2 cellular contexts compared by ENCODE assay signal in the genomic region with DNA sequence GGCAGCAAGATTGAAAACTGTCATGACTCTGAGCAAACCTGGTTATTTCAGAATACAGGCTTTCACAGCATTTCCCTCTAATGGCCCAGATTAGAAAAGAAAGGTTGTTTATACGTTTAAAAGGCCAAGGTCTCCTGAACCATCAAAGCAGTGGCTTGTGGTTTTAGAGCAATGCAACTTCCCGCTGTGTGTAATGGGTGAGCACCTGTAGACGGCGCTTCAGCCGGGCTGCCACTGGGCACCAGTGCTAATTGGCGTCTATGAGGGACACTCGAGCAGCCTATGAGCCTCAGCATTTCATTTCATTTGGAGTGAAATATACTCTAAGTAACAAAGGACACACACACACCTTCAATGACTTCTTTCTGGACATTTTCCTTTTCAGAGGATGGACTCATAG.
TF ChIP-seq lines count a peak whose summit lies in the region.

No MANE protein-coding gene starts in this region.

TF ChIP-seq in HEK293, 187 proteins besides CTCF, POLR2A, EP300 and RAD21:
- TF ChIP-seq ZNF274 (IDR thresholded peaks at IDR 0.05; ENCODE audit: low read length) (no peak), ZNF274 (tag by site-specific recombination; IDR thresholded peaks at IDR 0.05; ENCODE audit: borderline replicate concordance) (no peak), ZNF23 (tag by site-specific recombination; IDR thresholded peaks at IDR 0.05; ENCODE audit: borderline replicate concordance) (no peak), SCRT2 (tag by site-specific recombination; IDR thresholded peaks at IDR 0.05) (no peak), PBX3 (CRISPR knock-in tag; IDR thresholded peaks at IDR 0.05) (no peak), YY2 (tag by site-specific recombination; IDR thresholded peaks at IDR 0.05) (no peak), ZBTB8A (tag by site-specific recombination; IDR thresholded peaks at IDR 0.05) (peak; percentile 38; the same call in 1 of the 2 replicates)

TF ChIP-seq in WTC11, 78 proteins besides CTCF, POLR2A, EP300 and RAD21:
- TF ChIP-seq, protein P1, sequence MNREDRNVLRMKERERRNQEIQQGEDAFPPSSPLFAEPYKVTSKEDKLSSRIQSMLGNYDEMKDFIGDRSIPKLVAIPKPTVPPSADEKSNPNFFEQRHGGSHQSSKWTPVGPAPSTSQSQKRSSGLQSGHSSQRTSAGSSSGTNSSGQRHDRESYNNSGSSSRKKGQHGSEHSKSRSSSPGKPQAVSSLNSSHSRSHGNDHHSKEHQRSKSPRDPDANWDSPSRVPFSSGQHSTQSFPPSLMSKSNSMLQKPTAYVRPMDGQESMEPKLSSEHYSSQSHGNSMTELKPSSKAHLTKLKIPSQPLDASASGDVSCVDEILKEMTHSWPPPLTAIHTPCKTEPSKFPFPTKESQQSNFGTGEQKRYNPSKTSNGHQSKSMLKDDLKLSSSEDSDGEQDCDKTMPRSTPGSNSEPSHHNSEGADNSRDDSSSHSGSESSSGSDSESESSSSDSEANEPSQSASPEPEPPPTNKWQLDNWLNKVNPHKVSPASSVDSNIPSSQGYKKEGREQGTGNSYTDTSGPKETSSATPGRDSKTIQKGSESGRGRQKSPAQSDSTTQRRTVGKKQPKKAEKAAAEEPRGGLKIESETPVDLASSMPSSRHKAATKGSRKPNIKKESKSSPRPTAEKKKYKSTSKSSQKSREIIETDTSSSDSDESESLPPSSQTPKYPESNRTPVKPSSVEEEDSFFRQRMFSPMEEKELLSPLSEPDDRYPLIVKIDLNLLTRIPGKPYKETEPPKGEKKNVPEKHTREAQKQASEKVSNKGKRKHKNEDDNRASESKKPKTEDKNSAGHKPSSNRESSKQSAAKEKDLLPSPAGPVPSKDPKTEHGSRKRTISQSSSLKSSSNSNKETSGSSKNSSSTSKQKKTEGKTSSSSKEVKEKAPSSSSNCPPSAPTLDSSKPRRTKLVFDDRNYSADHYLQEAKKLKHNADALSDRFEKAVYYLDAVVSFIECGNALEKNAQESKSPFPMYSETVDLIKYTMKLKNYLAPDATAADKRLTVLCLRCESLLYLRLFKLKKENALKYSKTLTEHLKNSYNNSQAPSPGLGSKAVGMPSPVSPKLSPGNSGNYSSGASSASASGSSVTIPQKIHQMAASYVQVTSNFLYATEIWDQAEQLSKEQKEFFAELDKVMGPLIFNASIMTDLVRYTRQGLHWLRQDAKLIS (CRISPR knock-in tag; IDR thresholded peaks at IDR 0.05; ENCODE audit: borderline replicate concordance) = no peak
- TF ChIP-seq SOX15 (CRISPR knock-in tag; IDR thresholded peaks at IDR 0.05) (no peak), FOXJ3 (CRISPR knock-in tag; IDR thresholded peaks at IDR 0.05; ENCODE audit: borderline replicate concordance) (no peak), CDX4 (CRISPR knock-in tag; IDR thresholded peaks at IDR 0.05; ENCODE audit: borderline replicate concordance) (no peak), FOXP4 (CRISPR knock-in tag; IDR thresholded peaks at IDR 0.05) (no peak), NFYB (CRISPR knock-in tag; conservative IDR thresholded peaks at IDR 0.05; ENCODE audit: low read depth) (no peak), FOXP1 (CRISPR knock-in tag; IDR thresholded peaks at IDR 0.05; ENCODE audit: borderline replicate concordance) (no peak)
